1 cellular context compared by ENCODE assay signal in the genomic region with DNA sequence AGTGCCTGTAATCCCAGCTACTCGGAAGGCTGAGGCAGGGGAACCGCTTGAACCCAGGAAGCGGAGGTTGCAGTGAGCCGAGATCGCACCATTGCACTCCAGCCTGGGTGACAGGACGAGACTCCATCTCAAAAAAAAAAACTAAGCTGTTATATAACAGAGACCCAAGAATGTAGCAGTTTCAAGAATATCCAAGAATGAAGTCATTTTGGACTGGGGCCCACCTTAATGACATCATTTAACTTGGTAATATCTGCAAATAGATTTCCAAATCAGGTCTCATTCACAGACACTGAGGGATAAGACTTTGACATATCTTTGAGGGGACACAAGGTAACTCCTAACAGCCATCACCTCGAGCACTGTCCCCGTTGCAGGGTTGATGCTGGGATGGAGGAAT.
TF ChIP-seq lines count a peak whose summit lies in the region.

No MANE protein-coding gene starts in this region.

TF ChIP-seq in IMR-90, 13 proteins besides CTCF, POLR2A, EP300 and RAD21:
- TF ChIP-seq CEBPB (IDR thresholded peaks at IDR 0.05; ENCODE audit: low read depth, low read length) (no peak), BHLHE40 (IDR thresholded peaks at IDR 0.05; ENCODE audit: low read depth, low read length) (no peak)
TF ChIP-seq in IMR-90: peak in this region for 0.
